ENCODE assay signal across 22 cellular contexts in the genomic region with DNA sequence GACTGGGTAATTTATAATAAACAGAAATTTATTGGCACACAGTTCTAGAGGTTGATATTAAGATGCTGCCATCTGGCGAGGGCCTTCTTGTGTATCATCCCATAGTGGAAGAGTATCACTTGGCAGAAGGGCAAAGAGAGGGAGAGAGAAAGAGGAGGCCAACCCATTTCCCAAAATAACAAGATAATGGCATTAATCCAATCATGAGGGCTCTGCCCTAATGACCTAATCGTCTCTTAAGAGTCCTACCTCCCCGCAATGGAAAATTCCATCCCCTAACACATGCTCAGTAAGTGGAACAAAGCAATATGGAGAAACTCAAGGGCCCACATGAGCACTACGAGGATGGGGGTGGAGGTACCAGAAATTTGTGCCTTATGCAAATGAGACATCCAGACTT.
"Had no signal": no experiment of that assay in that cellular context is flagged by ENCODE, and none has a peak within 500 bp of the region (broad histone marks: within the 10 kb centered on the region; RNA-seq: fewer than 3 reads in every experiment).

No MANE protein-coding gene starts in this region.

- H3K9me3 ChIP-seq: body of pancreas, prostate gland, transverse colon, uterus had no signal

- H3K27ac ChIP-seq: body of pancreas, dorsolateral prefrontal cortex, prostate gland, transverse colon, uterus had no signal

- H3K27me3 ChIP-seq: body of pancreas, dorsolateral prefrontal cortex, transverse colon, uterus had no signal

- H3K4me3 ChIP-seq: body of pancreas, dorsolateral prefrontal cortex, prostate gland, transverse colon, uterus had no signal

- FAIRE-seq: colon, kidney, small intestine had no signal

- DNase-seq: activated B cell treated with CpG ODN at 0.5 μM for 24 hours; activated CD4-positive, alpha-beta T cell treated with anti-CD3 and anti-CD28 coated beads for 48 hours; activated CD8-positive, alpha-beta T cell treated with anti-CD3 and anti-CD28 coated beads for 36 hours; activated naive CD4-positive, alpha-beta T cell treated with Interleukin-2 at 50 U/mL for 16 hours; activated T-cell treated with anti-CD3 and anti-CD28 coated beads, Interleukin-2, amount 50 U/mL, for 1 hour; body of pancreas; caudate nucleus; dorsolateral prefrontal cortex; foreskin melanocyte; kidney; naive B cell; right cardiac atrium; small intestine; stimulated activated CD4-positive, alpha-beta T cell treated with anti-CD3 and anti-CD28 coated beads, Interleukin-15, amount 100 ng/mL, for 24 hours; stimulated activated CD4-positive, alpha-beta T cell treated with anti-CD3 and anti-CD28 coated beads, Interleukin-2, amount 100 ng/mL, for 48 hours; T-helper 9 cell; transverse colon; uterus had no signal

- H3K36me3 ChIP-seq: prostate gland, transverse colon, uterus had no signal

- ATAC-seq: activated CD8-positive, alpha-beta T cell treated with anti-CD3 and anti-CD28 coated beads for 36 hours; activated T-helper 17 cell treated with anti-CD3 and anti-CD28 coated beads, Interleukin-2, amount 50 U/mL, for 72 hours; body of pancreas; left lobe of liver had no signal

- H3K4me1 ChIP-seq: prostate gland, uterus had no signal
